3 cellular contexts compared by ENCODE assay signal in the genomic region with DNA sequence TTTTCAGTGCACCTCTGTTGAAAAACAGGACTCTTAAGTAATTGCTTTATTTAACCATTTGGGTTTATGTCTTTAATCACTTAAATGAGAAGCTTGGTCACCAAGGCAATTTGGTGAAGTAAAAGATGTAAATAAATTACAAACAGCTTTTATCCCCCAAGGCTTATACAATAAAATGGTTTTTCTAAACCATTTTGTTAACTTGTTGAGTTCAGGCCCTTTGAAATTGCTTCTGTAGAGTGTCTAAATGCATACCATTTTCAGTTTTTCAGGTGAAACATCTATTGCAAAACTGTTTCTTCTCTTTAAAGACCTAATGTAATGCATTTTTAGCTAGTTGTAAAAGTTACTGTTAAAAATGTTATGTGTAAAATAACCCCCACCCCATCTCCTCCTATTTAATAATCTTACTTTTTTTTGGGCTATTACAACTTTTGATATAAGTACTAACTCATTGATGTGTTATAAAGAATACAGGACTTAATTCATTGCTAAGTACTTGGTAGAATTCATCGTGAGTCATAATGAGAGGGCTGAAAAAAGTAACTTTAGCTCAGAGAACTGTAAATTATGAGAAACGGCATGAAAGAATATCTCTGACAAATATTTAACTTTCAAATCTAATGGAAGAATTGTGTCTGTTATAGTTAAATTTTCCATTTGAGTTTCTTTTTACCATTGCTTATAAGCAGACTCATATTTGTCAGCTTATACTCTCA.
TF ChIP-seq lines count a peak whose summit lies in the region.

No MANE protein-coding gene starts in this region.

TF ChIP-seq in GM23338, 12 proteins besides CTCF, POLR2A, EP300 and RAD21 (continues in another document):
- TF ChIP-seq EZH2phosphoT487 (IDR thresholded peaks at IDR 0.05; ENCODE audit: unreplicated experiment): no peak
- TF ChIP-seq POLR2AphosphoS5 (IDR thresholded peaks at IDR 0.05; ENCODE audit: low read depth): no peak
- TF ChIP-seq NANOG (IDR thresholded peaks at IDR 0.05; ENCODE audit: borderline replicate concordance): no peak
- TF ChIP-seq, protein P1, sequence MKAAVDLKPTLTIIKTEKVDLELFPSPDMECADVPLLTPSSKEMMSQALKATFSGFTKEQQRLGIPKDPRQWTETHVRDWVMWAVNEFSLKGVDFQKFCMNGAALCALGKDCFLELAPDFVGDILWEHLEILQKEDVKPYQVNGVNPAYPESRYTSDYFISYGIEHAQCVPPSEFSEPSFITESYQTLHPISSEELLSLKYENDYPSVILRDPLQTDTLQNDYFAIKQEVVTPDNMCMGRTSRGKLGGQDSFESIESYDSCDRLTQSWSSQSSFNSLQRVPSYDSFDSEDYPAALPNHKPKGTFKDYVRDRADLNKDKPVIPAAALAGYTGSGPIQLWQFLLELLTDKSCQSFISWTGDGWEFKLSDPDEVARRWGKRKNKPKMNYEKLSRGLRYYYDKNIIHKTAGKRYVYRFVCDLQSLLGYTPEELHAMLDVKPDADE (IDR thresholded peaks at IDR 0.05): no peak

TF ChIP-seq in K562, 482 proteins besides CTCF, POLR2A, EP300 and RAD21 (continues in another document):
- peak; percentile 10; the same call in 1 of the 2 replicates for TF ChIP-seq HMBOX1 (IDR thresholded peaks at IDR 0.05)
- 0 out of 2 replicates have a peak, but pooled peaks have one; percentile 17 for TF ChIP-seq CEBPB (tag; IDR thresholded peaks at IDR 0.05)
- TF ChIP-seq, protein P2, sequence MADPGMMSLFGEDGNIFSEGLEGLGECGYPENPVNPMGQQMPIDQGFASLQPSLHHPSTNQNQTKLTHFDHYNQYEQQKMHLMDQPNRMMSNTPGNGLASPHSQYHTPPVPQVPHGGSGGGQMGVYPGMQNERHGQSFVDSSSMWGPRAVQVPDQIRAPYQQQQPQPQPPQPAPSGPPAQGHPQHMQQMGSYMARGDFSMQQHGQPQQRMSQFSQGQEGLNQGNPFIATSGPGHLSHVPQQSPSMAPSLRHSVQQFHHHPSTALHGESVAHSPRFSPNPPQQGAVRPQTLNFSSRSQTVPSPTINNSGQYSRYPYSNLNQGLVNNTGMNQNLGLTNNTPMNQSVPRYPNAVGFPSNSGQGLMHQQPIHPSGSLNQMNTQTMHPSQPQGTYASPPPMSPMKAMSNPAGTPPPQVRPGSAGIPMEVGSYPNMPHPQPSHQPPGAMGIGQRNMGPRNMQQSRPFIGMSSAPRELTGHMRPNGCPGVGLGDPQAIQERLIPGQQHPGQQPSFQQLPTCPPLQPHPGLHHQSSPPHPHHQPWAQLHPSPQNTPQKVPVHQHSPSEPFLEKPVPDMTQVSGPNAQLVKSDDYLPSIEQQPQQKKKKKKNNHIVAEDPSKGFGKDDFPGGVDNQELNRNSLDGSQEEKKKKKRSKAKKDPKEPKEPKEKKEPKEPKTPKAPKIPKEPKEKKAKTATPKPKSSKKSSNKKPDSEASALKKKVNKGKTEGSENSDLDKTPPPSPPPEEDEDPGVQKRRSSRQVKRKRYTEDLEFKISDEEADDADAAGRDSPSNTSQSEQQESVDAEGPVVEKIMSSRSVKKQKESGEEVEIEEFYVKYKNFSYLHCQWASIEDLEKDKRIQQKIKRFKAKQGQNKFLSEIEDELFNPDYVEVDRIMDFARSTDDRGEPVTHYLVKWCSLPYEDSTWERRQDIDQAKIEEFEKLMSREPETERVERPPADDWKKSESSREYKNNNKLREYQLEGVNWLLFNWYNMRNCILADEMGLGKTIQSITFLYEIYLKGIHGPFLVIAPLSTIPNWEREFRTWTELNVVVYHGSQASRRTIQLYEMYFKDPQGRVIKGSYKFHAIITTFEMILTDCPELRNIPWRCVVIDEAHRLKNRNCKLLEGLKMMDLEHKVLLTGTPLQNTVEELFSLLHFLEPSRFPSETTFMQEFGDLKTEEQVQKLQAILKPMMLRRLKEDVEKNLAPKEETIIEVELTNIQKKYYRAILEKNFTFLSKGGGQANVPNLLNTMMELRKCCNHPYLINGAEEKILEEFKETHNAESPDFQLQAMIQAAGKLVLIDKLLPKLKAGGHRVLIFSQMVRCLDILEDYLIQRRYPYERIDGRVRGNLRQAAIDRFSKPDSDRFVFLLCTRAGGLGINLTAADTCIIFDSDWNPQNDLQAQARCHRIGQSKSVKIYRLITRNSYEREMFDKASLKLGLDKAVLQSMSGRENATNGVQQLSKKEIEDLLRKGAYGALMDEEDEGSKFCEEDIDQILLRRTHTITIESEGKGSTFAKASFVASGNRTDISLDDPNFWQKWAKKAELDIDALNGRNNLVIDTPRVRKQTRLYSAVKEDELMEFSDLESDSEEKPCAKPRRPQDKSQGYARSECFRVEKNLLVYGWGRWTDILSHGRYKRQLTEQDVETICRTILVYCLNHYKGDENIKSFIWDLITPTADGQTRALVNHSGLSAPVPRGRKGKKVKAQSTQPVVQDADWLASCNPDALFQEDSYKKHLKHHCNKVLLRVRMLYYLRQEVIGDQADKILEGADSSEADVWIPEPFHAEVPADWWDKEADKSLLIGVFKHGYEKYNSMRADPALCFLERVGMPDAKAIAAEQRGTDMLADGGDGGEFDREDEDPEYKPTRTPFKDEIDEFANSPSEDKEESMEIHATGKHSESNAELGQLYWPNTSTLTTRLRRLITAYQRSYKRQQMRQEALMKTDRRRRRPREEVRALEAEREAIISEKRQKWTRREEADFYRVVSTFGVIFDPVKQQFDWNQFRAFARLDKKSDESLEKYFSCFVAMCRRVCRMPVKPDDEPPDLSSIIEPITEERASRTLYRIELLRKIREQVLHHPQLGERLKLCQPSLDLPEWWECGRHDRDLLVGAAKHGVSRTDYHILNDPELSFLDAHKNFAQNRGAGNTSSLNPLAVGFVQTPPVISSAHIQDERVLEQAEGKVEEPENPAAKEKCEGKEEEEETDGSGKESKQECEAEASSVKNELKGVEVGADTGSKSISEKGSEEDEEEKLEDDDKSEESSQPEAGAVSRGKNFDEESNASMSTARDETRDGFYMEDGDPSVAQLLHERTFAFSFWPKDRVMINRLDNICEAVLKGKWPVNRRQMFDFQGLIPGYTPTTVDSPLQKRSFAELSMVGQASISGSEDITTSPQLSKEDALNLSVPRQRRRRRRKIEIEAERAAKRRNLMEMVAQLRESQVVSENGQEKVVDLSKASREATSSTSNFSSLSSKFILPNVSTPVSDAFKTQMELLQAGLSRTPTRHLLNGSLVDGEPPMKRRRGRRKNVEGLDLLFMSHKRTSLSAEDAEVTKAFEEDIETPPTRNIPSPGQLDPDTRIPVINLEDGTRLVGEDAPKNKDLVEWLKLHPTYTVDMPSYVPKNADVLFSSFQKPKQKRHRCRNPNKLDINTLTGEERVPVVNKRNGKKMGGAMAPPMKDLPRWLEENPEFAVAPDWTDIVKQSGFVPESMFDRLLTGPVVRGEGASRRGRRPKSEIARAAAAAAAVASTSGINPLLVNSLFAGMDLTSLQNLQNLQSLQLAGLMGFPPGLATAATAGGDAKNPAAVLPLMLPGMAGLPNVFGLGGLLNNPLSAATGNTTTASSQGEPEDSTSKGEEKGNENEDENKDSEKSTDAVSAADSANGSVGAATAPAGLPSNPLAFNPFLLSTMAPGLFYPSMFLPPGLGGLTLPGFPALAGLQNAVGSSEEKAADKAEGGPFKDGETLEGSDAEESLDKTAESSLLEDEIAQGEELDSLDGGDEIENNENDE (IDR thresholded peaks at IDR 0.05; ENCODE audit: low read depth, low read length): no peak
- no peak for TF ChIP-seq BCOR (IDR thresholded peaks at IDR 0.05)
- TF ChIP-seq ZEB2 (IDR thresholded peaks at IDR 0.05): no peak
- TF ChIP-seq ZNF174 (CRISPR knock-in tag; IDR thresholded peaks at IDR 0.05): no peak
- TF ChIP-seq DPF2 (IDR thresholded peaks at IDR 0.05): 0 out of 2 replicates have a peak, but pooled peaks have one; percentile 12
- no peak for TF ChIP-seq ZNF24 (IDR thresholded peaks at IDR 0.05)

TF ChIP-seq in HEK293T, 16 proteins besides CTCF, POLR2A, EP300 and RAD21:
- TF ChIP-seq ARNT (IDR thresholded peaks at IDR 0.05) (no peak), PKNOX1 (IDR thresholded peaks at IDR 0.05) (no peak), BHLHE40 (IDR thresholded peaks at IDR 0.05; ENCODE audit: borderline replicate concordance) (no peak), HDGF (IDR thresholded peaks at IDR 0.05; ENCODE audit: borderline replicate concordance) (no peak), ELF4 (IDR thresholded peaks at IDR 0.05) (no peak), FOXM1 (IDR thresholded peaks at IDR 0.05; ENCODE audit: borderline replicate concordance) (no peak), NFRKB (IDR thresholded peaks at IDR 0.05) (no peak), FOXK2 (IDR thresholded peaks at IDR 0.05) (no peak), CTBP1 (IDR thresholded peaks at IDR 0.05; ENCODE audit: borderline replicate concordance) (no peak), FOXA1 (IDR thresholded peaks at IDR 0.05) (no peak), LEF1 (IDR thresholded peaks at IDR 0.05; ENCODE audit: borderline replicate concordance) (no peak), SP1 (IDR thresholded peaks at IDR 0.05) (no peak)
TF ChIP-seq in HEK293T: peak in this region for 0.
